8 cellular contexts compared by ENCODE assay signal in genomic region chr12:24304285-24304684, GRCh38.
"Had no signal": no experiment of that assay in that cellular context is flagged by ENCODE, and none has a peak within 500 bp of the region (broad histone marks: within the 10 kb centered on the region; RNA-seq: fewer than 3 reads in every experiment).

No MANE protein-coding gene starts in this region.

- H3K4me3 ChIP-seq: GM12878 had no signal

- FAIRE-seq: G401.6, GM12878, GM12891, GM12892, GM18507, GM19239 had no signal

- ATAC-seq: GM12878 had no signal

- DNase-seq: GDM1, GF-D8 had no signal
